Comparison of ENCODE assay signal across 18 cellular contexts in the genomic region with DNA sequence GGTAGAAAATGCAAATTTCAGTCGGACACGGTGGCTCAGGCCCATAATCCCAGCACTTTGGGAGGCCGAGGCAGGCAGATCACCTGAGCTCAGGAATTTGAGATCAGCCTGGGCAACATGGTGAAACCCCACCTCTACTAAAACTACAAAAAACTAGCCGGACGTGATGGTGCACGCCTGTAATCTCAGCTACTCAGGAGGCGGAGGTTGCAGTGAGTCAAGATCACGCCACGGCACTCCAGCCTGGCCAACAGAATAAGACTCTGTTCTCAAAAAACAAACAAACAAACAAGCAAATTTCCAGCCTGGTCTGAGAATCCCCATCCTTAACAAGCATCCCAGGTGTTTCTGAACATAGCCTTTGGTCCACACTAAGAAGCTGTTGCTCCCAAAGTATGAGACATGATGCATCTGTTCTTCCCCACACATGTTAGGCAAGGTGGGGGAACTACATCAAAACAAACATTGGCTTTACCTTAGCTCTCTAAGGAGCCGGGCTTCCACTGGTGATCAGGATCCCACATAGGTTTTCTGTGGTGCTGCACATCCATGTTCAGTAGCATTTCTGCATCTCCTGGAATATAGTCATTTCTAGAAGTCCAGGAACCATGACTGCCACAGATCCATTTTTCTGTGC.
DNase-seq lines count a peak whose midpoint lies in the region; ATAC-seq and TF ChIP-seq lines count a peak whose summit lies in the region.
"Had no signal": no experiment of that assay in that cellular context is flagged by ENCODE, and none has a peak within 500 bp of the region (broad histone marks: within the 10 kb centered on the region; RNA-seq: fewer than 3 reads in every experiment).

No MANE protein-coding gene starts in this region.

- no peak overlapping the region for H2BK5ac ChIP-seq in neuronal stem cell (ENCODE audit: low read length)

- H3K27ac Mint-ChIP-seq in neural progenitor cell, result no peak overlapping the region
- H3K27ac Mint-ChIP-seq: activated CD4-positive, alpha-beta T cell treated with anti-CD3 and anti-CD28 coated beads for 36 hours; activated T-cell treated with anti-CD3 and anti-CD28 coated beads, Interleukin-2, amount 50 U/mL, for 72 hours; stimulated activated naive B cell treated with anti-CD40 and anti-IgM and Interleukin-4, amounts not matched to agents 10 μg/mL and 1 μg/mL and 100 μg/mL, for 72 hours had no signal

- H2AK5ac ChIP-seq in neuronal stem cell (ENCODE audit: low read depth, low read length), result no peak overlapping the region

- no peak for ATAC-seq in psoas muscle
- ATAC-seq in HG02870 (IDR thresholded peaks at IDR 0.05; ENCODE audit: unreplicated experiment), result no peak
- no peak for ATAC-seq in HG02840 (IDR thresholded peaks at IDR 0.05; ENCODE audit: low FRiP score, unreplicated experiment)
- ATAC-seq: sciatic nerve had no signal

- no peak overlapping the region for H2AFZ ChIP-seq in neuronal stem cell (ENCODE audit: low read length)
- no peak overlapping the region for H2AFZ ChIP-seq in neural progenitor cell (replicated peaks)

- peaks cover 2% of the 10 kb centered on the region for H3K27me3 Mint-ChIP-seq in neural progenitor cell (ENCODE audit: insufficient read depth, low read depth)
- H3K27me3 Mint-ChIP-seq: activated CD4-positive, alpha-beta T cell treated with anti-CD3 and anti-CD28 coated beads for 36 hours had no signal

- peaks cover 22% of the 10 kb centered on the region for H3K4me1 Mint-ChIP-seq in neural progenitor cell

- DNase-seq in HL-60 (ENCODE audit: low read depth in 1 of 2, low spot score in 1 of 2) (no peak), psoas muscle (no peak), neuronal stem cell (ENCODE audit: low spot score) (no peak), neural progenitor cell (ENCODE audit: low spot score) (no peak)
- DNase-seq: aorta; NCI-H1694; NCI-H510A; RPMI8226; stimulated activated naive B cell treated with anti-CD40 and anti-IgM and Interleukin-4, amounts not matched to agents 10 μg/mL and 1 μg/mL and 100 μg/mL, for 72 hours had no signal

- peak overlapping the region in 7 of 11 experiments; percentile 4 to 61 (median 33); a peak in 9 of 22 replicates for H3K9ac ChIP-seq in BLaER1 treated with 17β-estradiol and CSF1 and Interleukin-3, amounts not matched to agents 10 nM and 100 nM
- H3K9ac ChIP-seq in neuronal stem cell (ENCODE audit: low read depth, low read length, poor library complexity) (no peak overlapping the region), neural progenitor cell (no peak overlapping the region)

- H3K36me3 Mint-ChIP-seq in neural progenitor cell, result peaks cover 22% of the 10 kb centered on the region
- H3K36me3 Mint-ChIP-seq: stimulated activated naive B cell treated with anti-CD40 and anti-IgM and Interleukin-4, amounts not matched to agents 10 μg/mL and 1 μg/mL and 100 μg/mL, for 72 hours had no signal

- H3K4ac ChIP-seq in neuronal stem cell (ENCODE audit: low read length), result no peak overlapping the region

- no peaks in the 10 kb centered on the region for H3K79me2 ChIP-seq in neural progenitor cell (ENCODE audit: low read depth)

- no peak overlapping the region for H3K4me3 Mint-ChIP-seq in neural progenitor cell
- H3K4me3 Mint-ChIP-seq: activated CD4-positive, alpha-beta T cell treated with anti-CD3 and anti-CD28 coated beads for 36 hours; neural crest cell; stimulated activated naive B cell treated with anti-CD40 and anti-IgM and Interleukin-4, amounts not matched to agents 10 μg/mL and 1 μg/mL and 100 μg/mL, for 72 hours had no signal

- no peak overlapping the region for H4K91ac ChIP-seq in neuronal stem cell (ENCODE audit: low read depth, low read length, poor library complexity)

- no peaks in the 10 kb centered on the region for H3K79me1 ChIP-seq in neuronal stem cell (ENCODE audit: low read depth, low read length)

- H3K27me3 ChIP-seq in BLaER1 treated with 17β-estradiol and CSF1 and Interleukin-3, amounts not matched to agents 10 nM and 100 nM, result no peaks in the 10 kb centered on the region
- no peaks in the 10 kb centered on the region for H3K27me3 ChIP-seq in HL-60 (ENCODE audit: insufficient read depth, poor library complexity, severe bottlenecking)
- H3K27me3 ChIP-seq in psoas muscle (ENCODE audit: insufficient read depth in 3 of 3, low read length in 2 of 3), result no peaks in the 10 kb centered on the region
- no peaks in the 10 kb centered on the region for H3K27me3 ChIP-seq in neuronal stem cell (ENCODE audit: control insufficient read depth in 3 of 3, insufficient read depth in 3 of 3, low read depth in 1 of 3, low read length in 3 of 3)
- H3K27me3 ChIP-seq in neural progenitor cell, result no peaks in the 10 kb centered on the region

- no peaks in the 10 kb centered on the region for H4K20me1 ChIP-seq in BLaER1 treated with 17β-estradiol and CSF1 and Interleukin-3, amounts not matched to agents 10 nM and 100 nM
- no peaks in the 10 kb centered on the region for H4K20me1 ChIP-seq in neural progenitor cell (ENCODE audit: low read depth)

- peaks cover 5% of the 10 kb centered on the region for H3F3A ChIP-seq in neural progenitor cell (ENCODE audit: low read depth)

- no peak overlapping the region for H3K23ac ChIP-seq in neuronal stem cell (ENCODE audit: low read depth, low read length, poor library complexity)

- no peak overlapping the region for H3K14ac ChIP-seq in neuronal stem cell (ENCODE audit: low read length)

- 91 to 93% (median 92%) methylated on average over 10 of the region's 10 CpGs for WGBS in psoas muscle, 3 donors
- WGBS in neuronal stem cell (ENCODE audit: extremely low coverage in 2 of 2, insufficient read length in 2 of 2, insufficient replicate concordance in 1 of 2), 2 donors, result no CpG with 5 or more reads among the region's 10 CpGs

- peak overlapping the region in 8 of 11 experiments; percentile 18 to 63 (median 36); a peak in 14 of 22 replicates for H3K27ac ChIP-seq in BLaER1 treated with 17β-estradiol and CSF1 and Interleukin-3, amounts not matched to agents 10 nM and 100 nM
- H3K27ac ChIP-seq in HL-60 (replicated peaks), result peak overlapping the region; percentile 60
- peak overlapping the region; percentile 7 for H3K27ac ChIP-seq in cingulate gyrus (ENCODE audit: low read depth, low read length)
- H3K27ac ChIP-seq in psoas muscle, result peak overlapping the region; percentile 85
- H3K27ac ChIP-seq in neuronal stem cell (replicated peaks; ENCODE audit: low read length), result no peak overlapping the region
- H3K27ac ChIP-seq in neural progenitor cell, result no peak overlapping the region

- H3K9me3 ChIP-seq in BLaER1 treated with 17β-estradiol and CSF1 and Interleukin-3, amounts not matched to agents 10 nM and 100 nM (replicated peaks in 1 of 11), result no peaks in the 10 kb centered on the region
- H3K9me3 ChIP-seq in psoas muscle, result no peaks in the 10 kb centered on the region
- H3K9me3 ChIP-seq in neuronal stem cell (replicated peaks in 1 of 2; ENCODE audit: control insufficient read depth in 2 of 2, insufficient read depth in 1 of 2, low read depth in 1 of 2, low read length in 2 of 2), result no peaks in the 10 kb centered on the region
- no peaks in the 10 kb centered on the region for H3K9me3 ChIP-seq in neural progenitor cell (ENCODE audit: low read depth)
- H3K9me3 ChIP-seq: HAP-1 had no signal

- intact Hi-C loops in psoas muscle (cut with DNase I), result loop anchor here in 1 of 2 donors (10.0 kb wide), 1 partner anchor 104 kb away; no protein-coding TSS in a partner anchor

- peaks cover 0 to 26% (median 4%) of the 10 kb centered on the region in 11 experiments; a peak in 7 of 22 replicates for H3K36me3 ChIP-seq in BLaER1 treated with 17β-estradiol and CSF1 and Interleukin-3, amounts not matched to agents 10 nM and 100 nM
- peaks cover 0 to 19% of the 10 kb centered on the region in 2 donors for H3K36me3 ChIP-seq in psoas muscle (ENCODE audit: insufficient read depth in 1 of 2, low read depth in 1 of 2)
- H3K36me3 ChIP-seq in neuronal stem cell (replicated peaks in 1 of 2; ENCODE audit: control insufficient read depth in 2 of 2, insufficient read depth in 2 of 2, low read length in 2 of 2), result peaks cover 2 to 15% of the 10 kb centered on the region in 2 donors
- no peaks in the 10 kb centered on the region for H3K36me3 ChIP-seq in neural progenitor cell

- H2BK120ac ChIP-seq in neuronal stem cell (ENCODE audit: low read depth, low read length), result no peak overlapping the region

- peak overlapping the region; percentile 68 to 94 (median 88) for H3K4me2 ChIP-seq in BLaER1 treated with 17β-estradiol and CSF1 and Interleukin-3, amounts not matched to agents 10 nM and 100 nM
- no peak overlapping the region for H3K4me2 ChIP-seq in neuronal stem cell (ENCODE audit: insufficient read depth, low read length, poor library complexity, severe bottlenecking)
- no peak overlapping the region for H3K4me2 ChIP-seq in neural progenitor cell

- TF ChIP-seq CTCF in HL-60 (IDR thresholded peaks at IDR 0.05; ENCODE audit: insufficient read depth, low read length) (no peak), psoas muscle (IDR thresholded peaks at IDR 0.05) (no peak), neural progenitor cell (IDR thresholded peaks at IDR 0.05) (no peak)

- no peak overlapping the region for H3K18ac ChIP-seq in neuronal stem cell (ENCODE audit: low read length)

- H2BK12ac ChIP-seq in neuronal stem cell (ENCODE audit: low read length), result no peak overlapping the region

- no peak overlapping the region for H2BK15ac ChIP-seq in neuronal stem cell (ENCODE audit: low read length)

- H3K9me3 Mint-ChIP-seq in neural progenitor cell, result no peaks in the 10 kb centered on the region
- H3K9me3 Mint-ChIP-seq: activated T-cell treated with anti-CD3 and anti-CD28 coated beads, Interleukin-2, amount 50 U/mL, for 72 hours; neural crest cell; stimulated activated naive B cell treated with anti-CD40 and anti-IgM and Interleukin-4, amounts not matched to agents 10 μg/mL and 1 μg/mL and 100 μg/mL, for 72 hours had no signal

- H3K4me1 ChIP-seq in BLaER1 treated with 17β-estradiol and CSF1 and Interleukin-3, amounts not matched to agents 10 nM and 100 nM, result peaks cover 51 to 98% (median 87%) of the 10 kb centered on the region in 10 experiments
- H3K4me1 ChIP-seq in psoas muscle (peaks cover 49% of the 10 kb centered on the region), neuronal stem cell (ENCODE audit: control insufficient read depth in 2 of 2, insufficient read depth in 1 of 2, low read depth in 1 of 2, low read length in 2 of 2) (no peaks in the 10 kb centered on the region), neural progenitor cell (peaks cover 6% of the 10 kb centered on the region)

- H4K8ac ChIP-seq in neuronal stem cell (ENCODE audit: low read depth, low read length), result no peak overlapping the region

- H3K4me3 ChIP-seq in BLaER1 treated with 17β-estradiol and CSF1 and Interleukin-3, amounts not matched to agents 10 nM and 100 nM, result peak overlapping the region in 5 of 10 experiments; percentile 29 to 47 (median 41); a peak in 8 of 20 replicates
- H3K4me3 ChIP-seq in HL-60 (replicated peaks; ENCODE audit: insufficient read depth, low read length) (no peak overlapping the region), psoas muscle (no peak overlapping the region), neuronal stem cell (ENCODE audit: low read length in 2 of 2) (no peak overlapping the region), neural progenitor cell (no peak overlapping the region)
- H3K4me3 ChIP-seq: HAP-1 had no signal

Comparison
In these comparisons a context has a peak if more than half of its experiments do, and no peak if none do; other contexts are left out.
1. H3K27ac ChIP-seq: peak in BLaER1 treated with 17β-estradiol and CSF1 and Interleukin-3, amounts not matched to agents 10 nM and 100 nM (8 of 11), HL-60 (single experiment), cingulate gyrus (single experiment) and psoas muscle (single experiment); none in neuronal stem cell (single experiment) and neural progenitor cell (single experiment).
2. H3K4me2 ChIP-seq: peak in BLaER1 treated with 17β-estradiol and CSF1 and Interleukin-3, amounts not matched to agents 10 nM and 100 nM (11 of 11); none in neuronal stem cell (single experiment) and neural progenitor cell (single experiment).
3. H3K9ac ChIP-seq: peak in BLaER1 treated with 17β-estradiol and CSF1 and Interleukin-3, amounts not matched to agents 10 nM and 100 nM (7 of 11); none in neuronal stem cell (single experiment) and neural progenitor cell (single experiment).